In genomic region chr4:83285022-83285387, GRCh38 we compare ENCODE assay signal across 8 cellular contexts. TPM values are rescaled to one million over a fixed set of nuclear protein-coding genes. Genes with fewer than 3 reads are reported as not detected.
DNase-seq lines count a peak whose midpoint lies in the region; ATAC-seq and TF ChIP-seq lines count a peak whose summit lies in the region.

No MANE protein-coding gene starts in this region.

- peak; percentile 3 for DNase-seq in NCI-H446 treated with DMSO at 0.1 percent for 48 hours (lab: John Stamatoyannopoulos, UW)
- DNase-seq in NCI-H446 (lab: John Stamatoyannopoulos, UW) = no peak
- DNase-seq in RPMI7951 (ENCODE audit: low read depth) = peak; percentile 64
- no peak for DNase-seq in chondrocyte (ENCODE audit: low spot score)
- peak; percentile 44 for DNase-seq in kidney tubule cell (ENCODE audit: low spot score)
- no peak for DNase-seq in stimulated activated naive B cell treated with anti-CD40 and anti-IgM and Interleukin-4, amounts not matched to agents 10 μg/mL and 1 μg/mL and 100 μg/mL, for 72 hours
- no peak for DNase-seq in activated CD4-positive, CD25-positive, alpha-beta regulatory T cell (lab: John Stamatoyannopoulos, UW)

- ATAC-seq in HG02943 (IDR thresholded peaks at IDR 0.05; ENCODE audit: low read depth, unreplicated experiment) = peak; percentile 12
- peak; percentile 35 to 47 for ATAC-seq in stimulated activated naive B cell treated with anti-CD40 and anti-IgM and Interleukin-4, amounts not matched to agents 10 μg/mL and 1 μg/mL and 100 μg/mL, for 72 hours (replicated peaks)

- no peaks in the 10 kb centered on the region for H3K27me3 Mint-ChIP-seq in chondrocyte (ENCODE audit: low read depth)
- no peaks in the 10 kb centered on the region for H3K27me3 Mint-ChIP-seq in stimulated activated naive B cell treated with anti-CD40 and anti-IgM and Interleukin-4, amounts not matched to agents 10 μg/mL and 1 μg/mL and 100 μg/mL, for 72 hours

- no peak for TF ChIP-seq CTCF in chondrocyte (IDR thresholded peaks at IDR 0.05)

- peak overlapping the region; percentile 99 for H3K27ac Mint-ChIP-seq in chondrocyte (ENCODE audit: unreplicated experiment)
- H3K27ac Mint-ChIP-seq in stimulated activated naive B cell treated with anti-CD40 and anti-IgM and Interleukin-4, amounts not matched to agents 10 μg/mL and 1 μg/mL and 100 μg/mL, for 72 hours = peak overlapping the region; percentile 97

- peak overlapping the region; percentile 95 for H3K4me3 Mint-ChIP-seq in chondrocyte (ENCODE audit: unreplicated experiment)
- H3K4me3 Mint-ChIP-seq in stimulated activated naive B cell treated with anti-CD40 and anti-IgM and Interleukin-4, amounts not matched to agents 10 μg/mL and 1 μg/mL and 100 μg/mL, for 72 hours = peak overlapping the region; percentile 94 to 96

- peaks cover 23% of the 10 kb centered on the region for H3K4me1 Mint-ChIP-seq in chondrocyte (ENCODE audit: low read depth)
- peaks cover 21 to 30% of the 10 kb centered on the region in 2 donors for H3K4me1 Mint-ChIP-seq in stimulated activated naive B cell treated with anti-CD40 and anti-IgM and Interleukin-4, amounts not matched to agents 10 μg/mL and 1 μg/mL and 100 μg/mL, for 72 hours

- no peaks in the 10 kb centered on the region for H3K36me3 Mint-ChIP-seq in chondrocyte (ENCODE audit: low read depth)
- peaks cover 5 to 6% of the 10 kb centered on the region in 2 donors for H3K36me3 Mint-ChIP-seq in stimulated activated naive B cell treated with anti-CD40 and anti-IgM and Interleukin-4, amounts not matched to agents 10 μg/mL and 1 μg/mL and 100 μg/mL, for 72 hours

- peaks cover 3% of the 10 kb centered on the region for H3K9me3 Mint-ChIP-seq in chondrocyte (ENCODE audit: low read depth)
- peaks cover under 1 to 4% of the 10 kb centered on the region in 2 donors for H3K9me3 Mint-ChIP-seq in stimulated activated naive B cell treated with anti-CD40 and anti-IgM and Interleukin-4, amounts not matched to agents 10 μg/mL and 1 μg/mL and 100 μg/mL, for 72 hours

RNA-seq across cellular contexts. Expression of gene COQ2, which starts 0.4 kb away (rescaled TPM):
- 20.1 and 22.5 TPM in 2 replicates for total RNA-seq in RPMI7951 (2014; rRNA removed; shearing (Covaris generic))
- total RNA-seq in chondrocyte = 8.5 to 10.1 TPM (median 9.3 TPM) in 3 replicates

RNA-seq across cellular contexts. Expression of gene HPSE, which starts 49.6 kb away (rescaled TPM):
- total RNA-seq in RPMI7951 (2014; rRNA removed; shearing (Covaris generic)) = 0.48 and 0.59 TPM in 2 replicates
- total RNA-seq in chondrocyte = 0.31 to 0.90 TPM (median 0.38 TPM) in 3 replicates

Comparison
In these comparisons a context has a peak if more than half of its experiments do, and no peak if none do; other contexts are left out.
1. DNase-seq: peak in NCI-H446 treated with DMSO at 0.1 percent for 48 hours (single experiment), RPMI7951 (single experiment) and kidney tubule cell (single experiment); none in NCI-H446 (0 of 2), chondrocyte (single experiment), stimulated activated naive B cell treated with anti-CD40 and anti-IgM and Interleukin-4, amounts not matched to agents 10 μg/mL and 1 μg/mL and 100 μg/mL, for 72 hours (single experiment) and activated CD4-positive, CD25-positive, alpha-beta regulatory T cell (0 of 4).